25 cellular contexts compared by ENCODE assay signal in the genomic region with DNA sequence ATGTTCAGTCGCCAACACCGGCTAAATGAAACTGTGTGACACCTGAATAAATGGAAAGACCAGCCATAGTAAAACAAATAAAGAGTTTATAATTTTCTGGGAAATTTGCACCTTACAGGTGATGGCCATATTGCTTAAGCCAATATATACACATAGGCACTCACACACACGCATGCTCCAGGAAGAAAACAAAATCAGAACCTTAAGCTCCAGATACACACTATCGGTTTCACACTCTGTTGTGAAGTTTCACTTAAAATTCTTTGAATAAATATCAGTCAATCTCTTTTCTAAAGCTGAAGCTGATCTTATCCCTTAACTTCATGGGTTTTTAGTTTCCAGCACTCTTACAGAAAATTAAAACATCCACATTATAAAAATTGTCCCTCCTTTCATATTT.
DNase-seq lines count a peak whose midpoint lies in the region; ATAC-seq and TF ChIP-seq lines count a peak whose summit lies in the region.
"Had no signal": no experiment of that assay in that cellular context is flagged by ENCODE, and none has a peak within 500 bp of the region (broad histone marks: within the 10 kb centered on the region; RNA-seq: fewer than 3 reads in every experiment).

No MANE protein-coding gene starts in this region.

- ATAC-seq in GM18867 (IDR thresholded peaks at IDR 0.05; ENCODE audit: unreplicated experiment) (peak; percentile 71), GM19351 (IDR thresholded peaks at IDR 0.05; ENCODE audit: unreplicated experiment) (peak; percentile 58)
- ATAC-seq: A549; CD8-positive, alpha-beta T cell had no signal

- DNase-seq in erythroblast (lab: John Stamatoyannopoulos, UW) (no peak), NCI-H510A treated with DMSO at 0.1 percent for 48 hours (lab: John Stamatoyannopoulos, UW) (no peak)
- DNase-seq: 8988T; ACHN; AML-193; BE2C; C1 segment of cervical spinal cord; Caco-2; Calu3; CD4-positive, alpha-beta memory T cell; CD4-positive, alpha-beta T cell; CD4-positive, CD25-positive, alpha-beta regulatory T cell; CD8-positive, alpha-beta memory T cell; CD8-positive, alpha-beta T cell; COR-L47; DMS 273 treated with DMSO at 0.1 percent for 48 hours; DMS153; DMS53; DMS79; DMS79 treated with DMSO at 0.1 percent for 48 hours; DND-41; EL had no signal

- no peak for TF ChIP-seq POLR2A in erythroblast (IDR thresholded peaks at IDR 0.05; ENCODE audit: low read length)
